ENCODE assay signal across 8 cellular contexts in genomic region chr7:39732837-39733804, GRCh38.
DNase-seq lines count a peak whose midpoint lies in the region; ATAC-seq and TF ChIP-seq lines count a peak whose summit lies in the region.

No MANE protein-coding gene starts in this region.

- peak; percentile 88 for ATAC-seq in HG02610 (IDR thresholded peaks at IDR 0.05; ENCODE audit: unreplicated experiment)

- WGBS in SK-N-SH (ENCODE audit: low lambda C conversion rate): 10% methylated on average over 37 of the region's 52 CpGs
- 2% methylated on average over 52 of the region's 52 CpGs for WGBS in thymus

- CTCF ChIA-PET in GM10248 (lab: Yijun Ruan, JAX) (interaction anchor here (0.9 to 8.2 kb wide), 6 partner anchors 10 to 153 kb away, joined by 3 to 78 read pairs (median 4); no protein-coding TSS in a partner anchor), SK-N-SH (lab: Yijun Ruan, JAX) (interaction anchor here (0.8 to 28.1 kb wide), 8 partner anchors 13 to 163 kb away, joined by 3 to 563 read pairs (median 4); partner anchors contain the start of gene RALA)

- H3K79me2 ChIP-seq in SK-N-SH (ENCODE audit: insufficient read depth) (peaks cover 38% of the 10 kb centered on the region), osteoblast (ENCODE audit: insufficient read depth, low read length) (peaks cover 23% of the 10 kb centered on the region)

- peak overlapping the region; percentile 86 for H2AFZ ChIP-seq in SK-N-SH (ENCODE audit: low read depth)
- peak overlapping the region; percentile 95 for H2AFZ ChIP-seq in osteoblast (ENCODE audit: low read length)

- H3K36me3 ChIP-seq in SK-N-SH (replicated peaks in 1 of 2; ENCODE audit: control insufficient read depth in 1 of 2, insufficient read depth in 2 of 2, low read length in 1 of 2) (peaks cover 0 to 8% of the 10 kb centered on the region in 2 experiments), osteoblast (ENCODE audit: insufficient read depth, low read length) (no peaks in the 10 kb centered on the region), thymus (ENCODE audit: control insufficient read depth, insufficient read depth) (no peaks in the 10 kb centered on the region)

- peaks cover 40% of the 10 kb centered on the region for H3K4me1 Mint-ChIP-seq in activated naive CD8-positive, alpha-beta T cell (ENCODE audit: low read depth)
- H3K4me1 Mint-ChIP-seq in glutamatergic neuron (ENCODE audit: low read depth, unreplicated experiment): peaks cover 19% of the 10 kb centered on the region

- H3K4me3 ChIP-seq in SK-N-SH (ENCODE audit: low read depth in 2 of 2, low read length in 1 of 2) (peak overlapping the region; percentile 62 to 70), osteoblast (ENCODE audit: insufficient read depth, low read length) (peak overlapping the region; percentile 84), thymus (ENCODE audit: low read length) (peak overlapping the region; percentile 60)

- no peak for TF ChIP-seq RAD21 in SK-N-SH (IDR thresholded peaks at IDR 0.05; ENCODE audit: low read length)

- H4K20me1 ChIP-seq in SK-N-SH (ENCODE audit: insufficient read depth) (no peaks in the 10 kb centered on the region), osteoblast (ENCODE audit: insufficient read depth, low read length) (no peaks in the 10 kb centered on the region)

- no peaks in the 10 kb centered on the region for H3K27me3 Mint-ChIP-seq in activated naive CD8-positive, alpha-beta T cell
- H3K27me3 Mint-ChIP-seq in glutamatergic neuron (ENCODE audit: unreplicated experiment): peaks cover 6% of the 10 kb centered on the region

- no peaks in the 10 kb centered on the region for H3K27me3 ChIP-seq in SK-N-SH (ENCODE audit: insufficient read depth)
- no peaks in the 10 kb centered on the region for H3K27me3 ChIP-seq in osteoblast (ENCODE audit: insufficient read depth, low read length)
- no peaks in the 10 kb centered on the region for H3K27me3 ChIP-seq in thymus (ENCODE audit: control insufficient read depth, insufficient read depth)

- H3F3A ChIP-seq in SK-N-SH (replicated peaks; ENCODE audit: insufficient read depth): peaks cover 11% of the 10 kb centered on the region

- no peaks in the 10 kb centered on the region for H3K36me3 Mint-ChIP-seq in activated naive CD8-positive, alpha-beta T cell
- H3K36me3 Mint-ChIP-seq in glutamatergic neuron (ENCODE audit: unreplicated experiment): no peaks in the 10 kb centered on the region

- TF ChIP-seq CTCF in GM10248 (IDR thresholded peaks at IDR 0.05; ENCODE audit: control extremely low read depth, extremely low read depth, low read depth, missing control alignments) (no peak), SK-N-SH (IDR thresholded peaks at IDR 0.05) (no peak), glutamatergic neuron (IDR thresholded peaks at IDR 0.05; ENCODE audit: partially characterized antibody, unreplicated experiment) (no peak), osteoblast (IDR thresholded peaks at IDR 0.05; ENCODE audit: extremely low read depth, low read depth, low read length) (no peak)

- peak overlapping the region; percentile 89 for H3K9ac ChIP-seq in SK-N-SH

- peak overlapping the region; percentile 86 for H3K4me2 ChIP-seq in SK-N-SH
- H3K4me2 ChIP-seq in osteoblast (ENCODE audit: insufficient read depth, low read length): peak overlapping the region; percentile 99

- no peaks in the 10 kb centered on the region for H3K9me3 ChIP-seq in SK-N-SH
- no peaks in the 10 kb centered on the region for H3K9me3 ChIP-seq in osteoblast (ENCODE audit: low read depth, low read length)
- no peaks in the 10 kb centered on the region for H3K9me3 ChIP-seq in thymus (ENCODE audit: control insufficient read depth)

- H3K4me1 ChIP-seq in SK-N-SH (ENCODE audit: control insufficient read depth in 1 of 2, insufficient read depth in 2 of 2, low read depth in 1 of 2, low read length in 1 of 2) (peaks cover 11 to 20% of the 10 kb centered on the region in 2 experiments; a peak in 3 of 4 replicates), osteoblast (ENCODE audit: insufficient read depth, low read length) (peaks cover 28% of the 10 kb centered on the region), thymus (ENCODE audit: control insufficient read depth, insufficient read depth, low read length) (peaks cover 10% of the 10 kb centered on the region)

- H3K27ac ChIP-seq in SK-N-SH (ENCODE audit: low read depth in 2 of 2, low read length in 1 of 2) (peak overlapping the region; percentile 91 to 98), osteoblast (ENCODE audit: low read depth, low read length) (peak overlapping the region; percentile 100), thymus (ENCODE audit: low read depth) (peak overlapping the region; percentile 64)

- no peaks in the 10 kb centered on the region for H3K9me2 ChIP-seq in SK-N-SH

- no peaks in the 10 kb centered on the region for H3K9me3 Mint-ChIP-seq in activated naive CD8-positive, alpha-beta T cell (ENCODE audit: low read depth)
- H3K9me3 Mint-ChIP-seq in glutamatergic neuron (ENCODE audit: unreplicated experiment): peaks cover 2% of the 10 kb centered on the region

- peak overlapping the region; percentile 89 for H3K4me3 Mint-ChIP-seq in activated naive CD8-positive, alpha-beta T cell
- H3K4me3 Mint-ChIP-seq in glutamatergic neuron (ENCODE audit: unreplicated experiment): peak overlapping the region; percentile 87

- POLR2A ChIA-PET in GM10248 (lab: Yijun Ruan, JAX): interaction anchor here (0.6 to 0.9 kb wide), 2 partner anchors 111 to 276 kb away, joined by 3 to 4 read pairs; no protein-coding TSS in a partner anchor
- POLR2A ChIA-PET in SK-N-SH (lab: Yijun Ruan, JAX): interaction anchor here (0.6 to 2.1 kb wide), 4 partner anchors 110 to 262 kb away, joined by 3 to 28 read pairs (median 4); partner anchors contain the start of gene RALA

- TF ChIP-seq EP300 in SK-N-SH (IDR thresholded peaks at IDR 0.05; ENCODE audit: borderline replicate concordance in 1 of 2, low read depth in 1 of 2, low read length in 1 of 2): no peak; a peak in 1 of 4 replicates

- H3K27ac Mint-ChIP-seq in activated naive CD8-positive, alpha-beta T cell: peak overlapping the region; percentile 91
- H3K27ac Mint-ChIP-seq in glutamatergic neuron (ENCODE audit: unreplicated experiment): peak overlapping the region; percentile 83

- DNase-seq in GM10248 (ENCODE audit: extremely low spot score): peak; percentile 96
- peak; percentile 95 for DNase-seq in NCI-H1092 (lab: John Stamatoyannopoulos, UW)
- DNase-seq in SK-N-SH: peak; percentile 95
- peak; percentile 98 for DNase-seq in glutamatergic neuron
- peak; percentile 91 for DNase-seq in osteoblast (ENCODE audit: insufficient read length, low spot score, missing footprints)

TF ChIP-seq in SK-N-SH, 30 proteins besides CTCF, POLR2A, EP300 and RAD21 (continues in another document):
- no peak for TF ChIP-seq JUND (IDR thresholded peaks at IDR 0.05)
- TF ChIP-seq RFX5 (IDR thresholded peaks at IDR 0.05; ENCODE audit: low read length): peak; percentile 99
- TF ChIP-seq CHD2 (IDR thresholded peaks at IDR 0.05; ENCODE audit: low read length, partially characterized antibody): no peak
- TF ChIP-seq GATA2 (CRISPR knock-in tag; IDR thresholded peaks at IDR 0.05): no peak
- TF ChIP-seq NFIC (IDR thresholded peaks at IDR 0.05; ENCODE audit: borderline replicate concordance): no peak
- TF ChIP-seq SMC3 (IDR thresholded peaks at IDR 0.05; ENCODE audit: low read depth, low read length): no peak
- peak; percentile 46; the same call in 1 of the 2 replicates for TF ChIP-seq IRF3 (IDR thresholded peaks at IDR 0.05; ENCODE audit: low read depth, low read length)
- TF ChIP-seq, protein P1, sequence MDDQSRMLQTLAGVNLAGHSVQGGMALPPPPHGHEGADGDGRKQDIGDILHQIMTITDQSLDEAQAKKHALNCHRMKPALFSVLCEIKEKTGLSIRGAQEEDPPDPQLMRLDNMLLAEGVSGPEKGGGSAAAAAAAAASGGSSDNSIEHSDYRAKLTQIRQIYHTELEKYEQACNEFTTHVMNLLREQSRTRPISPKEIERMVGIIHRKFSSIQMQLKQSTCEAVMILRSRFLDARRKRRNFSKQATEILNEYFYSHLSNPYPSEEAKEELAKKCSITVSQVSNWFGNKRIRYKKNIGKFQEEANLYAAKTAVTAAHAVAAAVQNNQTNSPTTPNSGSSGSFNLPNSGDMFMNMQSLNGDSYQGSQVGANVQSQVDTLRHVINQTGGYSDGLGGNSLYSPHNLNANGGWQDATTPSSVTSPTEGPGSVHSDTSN (IDR thresholded peaks at IDR 0.05): 0 out of 2 replicates have a peak, but pooled peaks have one; percentile 28
- TF ChIP-seq SIN3A (IDR thresholded peaks at IDR 0.05; ENCODE audit: borderline replicate concordance, low read depth, low read length): peak; percentile 40; the same call in 1 of the 2 replicates
- TF ChIP-seq MEF2A (IDR thresholded peaks at IDR 0.05; ENCODE audit: borderline replicate concordance, low read depth): no peak
- no peak for TF ChIP-seq FOXM1 (IDR thresholded peaks at IDR 0.05; ENCODE audit: low read depth)
- peak; percentile 71 for TF ChIP-seq FOXJ3 (CRISPR knock-in tag; IDR thresholded peaks at IDR 0.05)
- TF ChIP-seq NRF1 (IDR thresholded peaks at IDR 0.05; ENCODE audit: low read depth, low read length): no peak
- TF ChIP-seq GABPA (IDR thresholded peaks at IDR 0.05; ENCODE audit: low read depth): peak; percentile 78
- TF ChIP-seq RXRA (IDR thresholded peaks at IDR 0.05; ENCODE audit: borderline replicate concordance, low read depth): no peak
- peak; percentile 53 for TF ChIP-seq RCOR1 (IDR thresholded peaks at IDR 0.05; ENCODE audit: low read length)
- no peak for TF ChIP-seq EZH2phosphoT487 (IDR thresholded peaks at IDR 0.05; ENCODE audit: borderline replicate concordance, low read depth)
- TF ChIP-seq, protein P2, sequence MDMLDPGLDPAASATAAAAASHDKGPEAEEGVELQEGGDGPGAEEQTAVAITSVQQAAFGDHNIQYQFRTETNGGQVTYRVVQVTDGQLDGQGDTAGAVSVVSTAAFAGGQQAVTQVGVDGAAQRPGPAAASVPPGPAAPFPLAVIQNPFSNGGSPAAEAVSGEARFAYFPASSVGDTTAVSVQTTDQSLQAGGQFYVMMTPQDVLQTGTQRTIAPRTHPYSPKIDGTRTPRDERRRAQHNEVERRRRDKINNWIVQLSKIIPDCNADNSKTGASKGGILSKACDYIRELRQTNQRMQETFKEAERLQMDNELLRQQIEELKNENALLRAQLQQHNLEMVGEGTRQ (IDR thresholded peaks at IDR 0.05; ENCODE audit: borderline replicate concordance, low read depth, low read length): no peak; the same call in 1 of the 2 replicates
- peak; percentile 76 for TF ChIP-seq MXI1 (IDR thresholded peaks at IDR 0.05; ENCODE audit: low read depth, low read length)

Comparison
In these comparisons a context has a peak if more than half of its experiments do, and no peak if none do; other contexts are left out.
1. Peak in every context shown above with its lines: DNase-seq, ATAC-seq, H3K4me3 ChIP-seq and H3K27ac ChIP-seq.